ENCODE assay signal across 10 cellular contexts in genomic region chr5:62268239-62268638, GRCh38. TPM values are rescaled to one million over a fixed set of nuclear protein-coding genes. Genes with fewer than 3 reads are reported as not detected.
DNase-seq lines count a peak whose midpoint lies in the region; ATAC-seq and TF ChIP-seq lines count a peak whose summit lies in the region.
"Had no signal": no experiment of that assay in that cellular context is flagged by ENCODE, and none has a peak within 500 bp of the region (broad histone marks: within the 10 kb centered on the region; RNA-seq: fewer than 3 reads in every experiment).

No MANE protein-coding gene starts in this region.

- H3K36me3 ChIP-seq in neural progenitor cell = no peaks in the 10 kb centered on the region
- H3K36me3 ChIP-seq in SK-N-SH (replicated peaks in 1 of 2; ENCODE audit: control insufficient read depth in 1 of 2, insufficient read depth in 2 of 2, low read length in 1 of 2) = no peaks in the 10 kb centered on the region
- H3K36me3 ChIP-seq: breast epithelium had no signal

- peak overlapping the region; percentile 46 for H3K27ac Mint-ChIP-seq in activated T-helper 1 cell treated with anti-CD3 and anti-CD28 coated beads, Interleukin-12 subunit alpha, Interleukin-12 subunit beta, Interleukin-2, Interleukin-4 antibody, amounts not matched to agents 30 ng/mL and 10 ng/mL and 1 ng/mL, durations not matched to agents 14 hours and 24 hours and 36 hours
- H3K27ac Mint-ChIP-seq in neural progenitor cell = no peak overlapping the region
- no peak overlapping the region for H3K27ac Mint-ChIP-seq in CD14-positive monocyte
- H3K27ac Mint-ChIP-seq: T-helper 1 cell treated with Interleukin-12 subunit alpha and Interleukin-12 subunit beta and Interleukin-4 antibody, amounts not matched to agents 30 μg/mL and 1 μg/mL, for 36 hours had no signal

- H3K27ac ChIP-seq in neural progenitor cell (no peak overlapping the region), SK-N-SH (ENCODE audit: low read depth in 2 of 2, low read length in 1 of 2) (no peak overlapping the region)
- H3K27ac ChIP-seq: breast epithelium had no signal

- no peaks in the 10 kb centered on the region for H3K27me3 Mint-ChIP-seq in activated T-helper 1 cell treated with anti-CD3 and anti-CD28 coated beads, Interleukin-12 subunit alpha, Interleukin-12 subunit beta, Interleukin-2, Interleukin-4 antibody, amounts not matched to agents 30 ng/mL and 10 ng/mL and 1 ng/mL, durations not matched to agents 14 hours and 24 hours and 36 hours (ENCODE audit: insufficient read depth)
- H3K27me3 Mint-ChIP-seq in neural progenitor cell (ENCODE audit: insufficient read depth, low read depth) (peaks cover 4% of the 10 kb centered on the region), CD14-positive monocyte (ENCODE audit: low read depth in 3 of 3) (peaks cover 0 to 2% (median 0%) of the 10 kb centered on the region in 3 donors)

- ATAC-seq in GM18873 (IDR thresholded peaks at IDR 0.05; ENCODE audit: low FRiP score, unreplicated experiment) (peak; percentile 70), HG03342 (IDR thresholded peaks at IDR 0.05; ENCODE audit: unreplicated experiment) (peak; percentile 55), HG03159 (IDR thresholded peaks at IDR 0.05; ENCODE audit: unreplicated experiment) (no peak)

- POLR2A ChIA-PET in SK-N-SH (lab: Yijun Ruan, JAX) = no interaction called here

- DNase-seq in activated T-helper 1 cell treated with anti-CD3 and anti-CD28 coated beads, Interleukin-12 subunit alpha, Interleukin-12 subunit beta, Interleukin-2, Interleukin-4 antibody, amounts not matched to agents 30 ng/mL and 10 ng/mL and 1 ng/mL, durations not matched to agents 14 hours and 24 hours and 36 hours (ENCODE audit: low spot score) = no peak
- no peak for DNase-seq in neural progenitor cell (ENCODE audit: low spot score)
- DNase-seq in CD14-positive monocyte (ENCODE audit: low spot score) = no peak
- no peak for DNase-seq in SK-N-SH
- DNase-seq: kidney had no signal

- no peaks in the 10 kb centered on the region for H3K9me2 ChIP-seq in SK-N-SH

- no peak for TF ChIP-seq RAD21 in SK-N-SH (IDR thresholded peaks at IDR 0.05; ENCODE audit: low read length)

- peaks cover 9% of the 10 kb centered on the region for H3K36me3 Mint-ChIP-seq in activated T-helper 1 cell treated with anti-CD3 and anti-CD28 coated beads, Interleukin-12 subunit alpha, Interleukin-12 subunit beta, Interleukin-2, Interleukin-4 antibody, amounts not matched to agents 30 ng/mL and 10 ng/mL and 1 ng/mL, durations not matched to agents 14 hours and 24 hours and 36 hours (ENCODE audit: low read depth)
- H3K36me3 Mint-ChIP-seq in neural progenitor cell = no peaks in the 10 kb centered on the region
- H3K36me3 Mint-ChIP-seq in CD14-positive monocyte = no peaks in the 10 kb centered on the region

- H3K9me3 Mint-ChIP-seq in activated T-helper 1 cell treated with anti-CD3 and anti-CD28 coated beads, Interleukin-12 subunit alpha, Interleukin-12 subunit beta, Interleukin-2, Interleukin-4 antibody, amounts not matched to agents 30 ng/mL and 10 ng/mL and 1 ng/mL, durations not matched to agents 14 hours and 24 hours and 36 hours = no peaks in the 10 kb centered on the region
- H3K9me3 Mint-ChIP-seq in neural progenitor cell = no peaks in the 10 kb centered on the region
- H3K9me3 Mint-ChIP-seq in CD14-positive monocyte = peaks cover 0 to 4% (median 0%) of the 10 kb centered on the region in 7 donors

- H3K4me2 ChIP-seq in neural progenitor cell = no peak overlapping the region
- no peak overlapping the region for H3K4me2 ChIP-seq in SK-N-SH

- WGBS in SK-N-SH (ENCODE audit: low lambda C conversion rate) = 42% methylated on average over 1 of the region's 1 CpG

- CTCF ChIA-PET in SK-N-SH (lab: Yijun Ruan, JAX) = interaction anchor here (1.1 kb wide), 1 partner anchor 9 kb away, joined by 3 read pairs; no protein-coding TSS in a partner anchor

- peaks cover 59% of the 10 kb centered on the region for H3K4me1 Mint-ChIP-seq in activated T-helper 1 cell treated with anti-CD3 and anti-CD28 coated beads, Interleukin-12 subunit alpha, Interleukin-12 subunit beta, Interleukin-2, Interleukin-4 antibody, amounts not matched to agents 30 ng/mL and 10 ng/mL and 1 ng/mL, durations not matched to agents 14 hours and 24 hours and 36 hours (ENCODE audit: low read depth)
- H3K4me1 Mint-ChIP-seq in neural progenitor cell (peaks cover 9% of the 10 kb centered on the region), CD14-positive monocyte (no peaks in the 10 kb centered on the region)

- H4K20me1 ChIP-seq in neural progenitor cell (ENCODE audit: low read depth) (no peaks in the 10 kb centered on the region), SK-N-SH (ENCODE audit: insufficient read depth) (no peaks in the 10 kb centered on the region)

- H3K79me2 ChIP-seq in neural progenitor cell (ENCODE audit: low read depth) (no peaks in the 10 kb centered on the region), SK-N-SH (ENCODE audit: insufficient read depth) (no peaks in the 10 kb centered on the region)

- peaks cover 8% of the 10 kb centered on the region for H3K4me1 ChIP-seq in neural progenitor cell
- H3K4me1 ChIP-seq in SK-N-SH (ENCODE audit: control insufficient read depth in 1 of 2, insufficient read depth in 2 of 2, low read depth in 1 of 2, low read length in 1 of 2) = no peaks in the 10 kb centered on the region
- H3K4me1 ChIP-seq: breast epithelium had no signal

- intact Hi-C loops in activated T-helper 1 cell treated with anti-CD3 and anti-CD28 coated beads, Interleukin-12 subunit alpha, Interleukin-12 subunit beta, Interleukin-2, Interleukin-4 antibody, amounts not matched to agents 30 ng/mL and 10 ng/mL and 1 ng/mL, durations not matched to agents 14 hours and 24 hours and 36 hours (cut with micrococcal nuclease) = loop anchor here (1.0 kb wide), 2 partner anchors 12 to 17 kb away; no protein-coding TSS in a partner anchor
- intact Hi-C loops in CD14-positive monocyte (cut with micrococcal nuclease) = no loop called here

- H3K4me3 Mint-ChIP-seq in activated T-helper 1 cell treated with anti-CD3 and anti-CD28 coated beads, Interleukin-12 subunit alpha, Interleukin-12 subunit beta, Interleukin-2, Interleukin-4 antibody, amounts not matched to agents 30 ng/mL and 10 ng/mL and 1 ng/mL, durations not matched to agents 14 hours and 24 hours and 36 hours = no peak overlapping the region
- H3K4me3 Mint-ChIP-seq in neural progenitor cell (no peak overlapping the region), CD14-positive monocyte (no peak overlapping the region)
- H3K4me3 Mint-ChIP-seq: T-helper 1 cell treated with Interleukin-12 subunit alpha and Interleukin-12 subunit beta and Interleukin-4 antibody, amounts not matched to agents 30 μg/mL and 1 μg/mL, for 36 hours had no signal

- H2AFZ ChIP-seq in neural progenitor cell (replicated peaks) = peak overlapping the region; percentile 59
- no peak overlapping the region for H2AFZ ChIP-seq in SK-N-SH (ENCODE audit: low read depth)

- H3K9me3 ChIP-seq in neural progenitor cell (ENCODE audit: low read depth) (no peaks in the 10 kb centered on the region), SK-N-SH (no peaks in the 10 kb centered on the region)
- H3K9me3 ChIP-seq: breast epithelium had no signal

- TF ChIP-seq CTCF in neural progenitor cell (IDR thresholded peaks at IDR 0.05) (no peak), CD14-positive monocyte (IDR thresholded peaks at IDR 0.05) (no peak), SK-N-SH (IDR thresholded peaks at IDR 0.05) (no peak)

- H3K9ac ChIP-seq in neural progenitor cell = no peak overlapping the region
- no peak overlapping the region for H3K9ac ChIP-seq in SK-N-SH

- no peak for TF ChIP-seq EP300 in SK-N-SH (IDR thresholded peaks at IDR 0.05; ENCODE audit: borderline replicate concordance in 1 of 2, low read depth in 1 of 2, low read length in 1 of 2)

- H3F3A ChIP-seq in neural progenitor cell (ENCODE audit: low read depth) = no peaks in the 10 kb centered on the region
- H3F3A ChIP-seq in SK-N-SH (replicated peaks; ENCODE audit: insufficient read depth) = peaks cover 2% of the 10 kb centered on the region

- H3K27me3 ChIP-seq in neural progenitor cell (no peaks in the 10 kb centered on the region), SK-N-SH (ENCODE audit: insufficient read depth) (no peaks in the 10 kb centered on the region)
- H3K27me3 ChIP-seq: breast epithelium had no signal

- no peak overlapping the region for H3K4me3 ChIP-seq in neural progenitor cell
- H3K4me3 ChIP-seq in SK-N-SH (ENCODE audit: low read depth in 2 of 2, low read length in 1 of 2) = no peak overlapping the region
- H3K4me3 ChIP-seq: breast epithelium had no signal

TF ChIP-seq in SK-N-SH, 30 proteins besides CTCF, POLR2A, EP300 and RAD21 (continues in another document):
- TF ChIP-seq RCOR1 (IDR thresholded peaks at IDR 0.05; ENCODE audit: low read length) = no peak
- TF ChIP-seq USF1 (IDR thresholded peaks at IDR 0.05; ENCODE audit: borderline replicate concordance, low read depth) = no peak
- no peak for TF ChIP-seq GABPA (IDR thresholded peaks at IDR 0.05; ENCODE audit: low read depth)

RNA-seq across cellular contexts. Expression of gene KIF2A, which starts 37.8 kb away (rescaled TPM):
- 235 and 240 TPM in 2 replicates for total RNA-seq in activated T-helper 1 cell treated with anti-CD3 and anti-CD28 coated beads, Interleukin-12 subunit alpha, Interleukin-12 subunit beta, Interleukin-2, Interleukin-4 antibody, amounts not matched to agents 30 ng/mL and 10 ng/mL and 1 ng/mL, durations not matched to agents 14 hours and 24 hours and 36 hours
- 78.8 and 114 TPM in 2 replicates for total RNA-seq in neural progenitor cell (ENCODE audit: low replicate concordance)
- 10 to 100 TPM; 21.7 to 24.6 TPM for polyA plus RNA-seq in CD14-positive monocyte
- polyA plus RNA-seq in SK-N-SH (2012; rRNA removed) = 14.3 and 16.1 TPM in 2 replicates
- 23.6 and 31.4 TPM in 2 replicates for polyA plus RNA-seq in SK-N-SH (2012; cell fraction: cytosol; rRNA removed)
- 6.6 and 14.5 TPM in 2 replicates for polyA plus RNA-seq in SK-N-SH (2012; cell fraction: nucleus; rRNA removed)
